Comparison of ENCODE assay signal across 17 cellular contexts in the genomic region with DNA sequence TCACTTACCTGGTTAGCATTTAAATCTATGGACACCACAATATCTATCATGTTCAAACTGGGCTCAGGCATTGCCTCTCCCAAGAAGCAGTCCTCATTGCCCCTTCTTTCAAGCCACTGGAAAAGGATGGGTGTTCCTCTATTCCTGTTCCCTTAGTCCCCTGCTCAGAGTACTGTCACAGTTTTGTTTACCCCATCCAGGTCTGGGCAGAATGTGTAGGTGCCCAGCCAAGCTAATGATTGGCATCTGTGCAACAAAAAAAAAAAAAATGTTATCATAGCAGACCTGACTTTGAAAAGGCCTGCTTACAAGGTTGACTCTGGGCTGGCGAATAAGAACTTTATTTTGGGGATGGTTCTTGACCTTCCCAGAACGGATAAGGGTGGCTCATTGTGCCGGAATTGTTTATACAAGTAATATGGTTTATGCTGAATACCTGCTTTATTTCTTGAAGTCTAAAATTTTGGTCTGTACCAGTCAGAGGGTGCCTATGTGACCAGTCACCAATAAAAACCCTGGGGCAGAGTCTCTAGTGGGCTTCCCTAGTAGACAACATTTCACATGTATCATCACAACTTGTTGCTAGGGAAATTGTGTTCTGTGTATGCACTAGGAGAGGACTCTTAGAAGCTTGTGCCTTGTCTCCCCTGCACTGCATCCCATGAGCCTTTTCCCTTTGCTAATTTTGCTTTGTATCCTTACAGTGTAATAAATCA. TPM values are rescaled to one million over a fixed set of nuclear protein-coding genes. Genes with fewer than 3 reads are reported as not detected.
DNase-seq lines count a peak whose midpoint lies in the region; ATAC-seq and TF ChIP-seq lines count a peak whose summit lies in the region.
"Had no signal": no experiment of that assay in that cellular context is flagged by ENCODE, and none has a peak within 500 bp of the region (broad histone marks: within the 10 kb centered on the region; RNA-seq: fewer than 3 reads in every experiment).

No MANE protein-coding gene starts in this region.

- no peak overlapping the region for H3K27ac ChIP-seq in BLaER1
- H3K27ac ChIP-seq in OCI-LY3 (ENCODE audit: low read length) = peak overlapping the region; percentile 100
- H3K27ac ChIP-seq: SK-N-MC had no signal

- H3K4me2 ChIP-seq in BLaER1 (peak overlapping the region; percentile 58), OCI-LY3 (ENCODE audit: low read length) (peak overlapping the region; percentile 97)

- no peaks in the 10 kb centered on the region for H3K9me3 ChIP-seq in BLaER1
- H3K9me3 ChIP-seq in OCI-LY3 (ENCODE audit: insufficient read depth, low read length) = no peaks in the 10 kb centered on the region
- H3K9me3 ChIP-seq in BE2C = no peaks in the 10 kb centered on the region

- H3K9ac ChIP-seq in BLaER1 (no peak overlapping the region), OCI-LY3 (ENCODE audit: low read length) (peak overlapping the region; percentile 91)

- H4K20me1 ChIP-seq in BLaER1 (peaks cover 20% of the 10 kb centered on the region), OCI-LY3 (ENCODE audit: insufficient read depth, low read length) (no peaks in the 10 kb centered on the region)

- peak overlapping the region in 3 of 8 donors; percentile 1 to 61 (median 26) for H3K4me3 Mint-ChIP-seq in naive B cell
- H3K4me3 Mint-ChIP-seq: CD4-positive, alpha-beta T cell; T-cell had no signal

- no peak overlapping the region for H3K4me3 ChIP-seq in BLaER1
- peak overlapping the region; percentile 70 for H3K4me3 ChIP-seq in OCI-LY3 (ENCODE audit: low read length)
- H3K4me3 ChIP-seq in BE2C (ENCODE audit: low read depth, low read length) = no peak overlapping the region
- H3K4me3 ChIP-seq: SK-N-MC had no signal

- no peaks in the 10 kb centered on the region for H3K27me3 ChIP-seq in BLaER1
- H3K27me3 ChIP-seq in OCI-LY3 (ENCODE audit: low read depth, low read length) = no peaks in the 10 kb centered on the region
- H3K27me3 ChIP-seq in BE2C = no peaks in the 10 kb centered on the region

- H3K4me1 Mint-ChIP-seq in naive B cell = peaks cover 26 to 74% (median 26%) of the 10 kb centered on the region in 3 donors
- H3K4me1 Mint-ChIP-seq: T-cell had no signal

- H2AFZ ChIP-seq in OCI-LY3 (ENCODE audit: low read depth, low read length) = no peak overlapping the region

- H3K79me2 ChIP-seq in OCI-LY3 (ENCODE audit: low read length) = peaks cover 98% of the 10 kb centered on the region

- H3K27ac Mint-ChIP-seq in naive B cell = peak overlapping the region in 5 of 6 donors; percentile 67 to 89 (median 86)
- H3K27ac Mint-ChIP-seq: CD4-positive, alpha-beta T cell; T-cell had no signal

- H3K27me3 Mint-ChIP-seq in naive B cell = no peaks in the 10 kb centered on the region
- H3K27me3 Mint-ChIP-seq: CD4-positive, alpha-beta T cell had no signal

- no peaks in the 10 kb centered on the region for H3K9me3 Mint-ChIP-seq in naive B cell
- H3K9me3 Mint-ChIP-seq: CD4-positive, alpha-beta T cell; T-cell had no signal

- no peaks in the 10 kb centered on the region for H3K36me3 ChIP-seq in BLaER1
- H3K36me3 ChIP-seq in OCI-LY3 (replicated peaks; ENCODE audit: low read depth, low read length) = no peaks in the 10 kb centered on the region
- H3K36me3 ChIP-seq in BE2C = no peaks in the 10 kb centered on the region

- peaks cover 49% of the 10 kb centered on the region for H3K4me1 ChIP-seq in BLaER1
- H3K4me1 ChIP-seq in OCI-LY3 (ENCODE audit: low read length) = peaks cover 100% of the 10 kb centered on the region
- H3K4me1 ChIP-seq in BE2C = no peaks in the 10 kb centered on the region

- ATAC-seq in naive B cell (ENCODE audit: low read depth in 2 of 2) (peak in 1 of 2 donors; percentile 34), HG02938 (IDR thresholded peaks at IDR 0.05; ENCODE audit: unreplicated experiment) (no peak)
- ATAC-seq: T-cell had no signal

- no peaks in the 10 kb centered on the region for H3K36me3 Mint-ChIP-seq in naive B cell
- H3K36me3 Mint-ChIP-seq: T-cell had no signal

- DNase-seq in EH (ENCODE audit: low read depth) (peak; percentile 52), naive B cell (no peak), HK-2 (ENCODE audit: unreplicated experiment) (no peak), BE2C (no peak), OCI-M1 (lab: John Stamatoyannopoulos, UW) (no peak)
- DNase-seq: Calu3; CD4-positive, alpha-beta T cell; GF-D8; H7; NCI-H1417; NCI-H187 treated with DMSO at 0.1 percent for 48 hours; NCI-H748 treated with DMSO at 0.1 percent for 48 hours; T-cell had no signal

- TF ChIP-seq CTCF in OCI-LY3 (IDR thresholded peaks at IDR 0.05; ENCODE audit: low read depth, low read length) (no peak), BE2C (IDR thresholded peaks at IDR 0.05; ENCODE audit: low read depth, low read length) (no peak)

RNA-seq across cellular contexts. Expression of gene JADE3, which starts 47.9 kb away (rescaled TPM):
- polyA plus RNA-seq in naive B cell (ENCODE audit: low read depth in 6 of 6) = 1 to 10 TPM in 4 of 6 donors, under 1 TPM in 1, not detected in 1; 0.71 to 3.9 (median 3.4) TPM
- polyA plus RNA-seq in BE2C (2012; ENCODE audit: insufficient read depth, insufficient read length, low read depth) = 4.7 TPM
